Comparison of ENCODE assay signal across 1 cellular context in the genomic region with DNA sequence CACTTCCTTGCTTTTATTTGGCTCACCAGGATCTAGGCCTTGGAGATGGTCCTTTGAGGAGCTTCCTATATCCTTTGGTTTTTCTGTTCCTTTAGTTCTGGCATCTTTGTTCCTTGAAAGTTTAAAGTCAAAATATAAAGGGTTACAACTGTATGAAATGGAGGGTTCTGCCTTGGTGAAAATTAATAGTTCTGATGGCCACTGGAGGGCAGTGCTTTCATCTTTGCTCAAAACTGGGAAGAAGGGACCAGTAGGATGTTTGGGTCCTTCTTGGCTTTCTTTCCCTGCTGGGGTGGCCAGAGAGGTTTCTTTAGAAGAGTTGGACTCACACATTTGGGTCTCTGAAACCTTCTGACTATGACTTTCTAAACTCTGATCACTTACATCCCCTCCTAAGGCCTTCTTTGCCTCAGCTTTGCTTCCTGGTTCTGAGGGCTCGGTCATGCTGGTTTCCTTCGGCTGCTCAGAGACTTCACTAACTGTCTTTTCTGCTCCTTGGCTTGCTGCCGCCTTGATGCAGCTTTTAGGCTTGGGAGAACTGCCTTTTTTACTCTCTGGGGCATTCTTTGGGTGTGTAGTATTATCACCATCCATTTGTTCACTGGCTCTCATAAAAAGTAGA.
TF ChIP-seq lines count a peak whose summit lies in the region.

No MANE protein-coding gene starts in this region.

TF ChIP-seq in GM23338, 12 proteins besides CTCF, POLR2A, EP300 and RAD21 (continued from another document):
- TF ChIP-seq, protein P1, sequence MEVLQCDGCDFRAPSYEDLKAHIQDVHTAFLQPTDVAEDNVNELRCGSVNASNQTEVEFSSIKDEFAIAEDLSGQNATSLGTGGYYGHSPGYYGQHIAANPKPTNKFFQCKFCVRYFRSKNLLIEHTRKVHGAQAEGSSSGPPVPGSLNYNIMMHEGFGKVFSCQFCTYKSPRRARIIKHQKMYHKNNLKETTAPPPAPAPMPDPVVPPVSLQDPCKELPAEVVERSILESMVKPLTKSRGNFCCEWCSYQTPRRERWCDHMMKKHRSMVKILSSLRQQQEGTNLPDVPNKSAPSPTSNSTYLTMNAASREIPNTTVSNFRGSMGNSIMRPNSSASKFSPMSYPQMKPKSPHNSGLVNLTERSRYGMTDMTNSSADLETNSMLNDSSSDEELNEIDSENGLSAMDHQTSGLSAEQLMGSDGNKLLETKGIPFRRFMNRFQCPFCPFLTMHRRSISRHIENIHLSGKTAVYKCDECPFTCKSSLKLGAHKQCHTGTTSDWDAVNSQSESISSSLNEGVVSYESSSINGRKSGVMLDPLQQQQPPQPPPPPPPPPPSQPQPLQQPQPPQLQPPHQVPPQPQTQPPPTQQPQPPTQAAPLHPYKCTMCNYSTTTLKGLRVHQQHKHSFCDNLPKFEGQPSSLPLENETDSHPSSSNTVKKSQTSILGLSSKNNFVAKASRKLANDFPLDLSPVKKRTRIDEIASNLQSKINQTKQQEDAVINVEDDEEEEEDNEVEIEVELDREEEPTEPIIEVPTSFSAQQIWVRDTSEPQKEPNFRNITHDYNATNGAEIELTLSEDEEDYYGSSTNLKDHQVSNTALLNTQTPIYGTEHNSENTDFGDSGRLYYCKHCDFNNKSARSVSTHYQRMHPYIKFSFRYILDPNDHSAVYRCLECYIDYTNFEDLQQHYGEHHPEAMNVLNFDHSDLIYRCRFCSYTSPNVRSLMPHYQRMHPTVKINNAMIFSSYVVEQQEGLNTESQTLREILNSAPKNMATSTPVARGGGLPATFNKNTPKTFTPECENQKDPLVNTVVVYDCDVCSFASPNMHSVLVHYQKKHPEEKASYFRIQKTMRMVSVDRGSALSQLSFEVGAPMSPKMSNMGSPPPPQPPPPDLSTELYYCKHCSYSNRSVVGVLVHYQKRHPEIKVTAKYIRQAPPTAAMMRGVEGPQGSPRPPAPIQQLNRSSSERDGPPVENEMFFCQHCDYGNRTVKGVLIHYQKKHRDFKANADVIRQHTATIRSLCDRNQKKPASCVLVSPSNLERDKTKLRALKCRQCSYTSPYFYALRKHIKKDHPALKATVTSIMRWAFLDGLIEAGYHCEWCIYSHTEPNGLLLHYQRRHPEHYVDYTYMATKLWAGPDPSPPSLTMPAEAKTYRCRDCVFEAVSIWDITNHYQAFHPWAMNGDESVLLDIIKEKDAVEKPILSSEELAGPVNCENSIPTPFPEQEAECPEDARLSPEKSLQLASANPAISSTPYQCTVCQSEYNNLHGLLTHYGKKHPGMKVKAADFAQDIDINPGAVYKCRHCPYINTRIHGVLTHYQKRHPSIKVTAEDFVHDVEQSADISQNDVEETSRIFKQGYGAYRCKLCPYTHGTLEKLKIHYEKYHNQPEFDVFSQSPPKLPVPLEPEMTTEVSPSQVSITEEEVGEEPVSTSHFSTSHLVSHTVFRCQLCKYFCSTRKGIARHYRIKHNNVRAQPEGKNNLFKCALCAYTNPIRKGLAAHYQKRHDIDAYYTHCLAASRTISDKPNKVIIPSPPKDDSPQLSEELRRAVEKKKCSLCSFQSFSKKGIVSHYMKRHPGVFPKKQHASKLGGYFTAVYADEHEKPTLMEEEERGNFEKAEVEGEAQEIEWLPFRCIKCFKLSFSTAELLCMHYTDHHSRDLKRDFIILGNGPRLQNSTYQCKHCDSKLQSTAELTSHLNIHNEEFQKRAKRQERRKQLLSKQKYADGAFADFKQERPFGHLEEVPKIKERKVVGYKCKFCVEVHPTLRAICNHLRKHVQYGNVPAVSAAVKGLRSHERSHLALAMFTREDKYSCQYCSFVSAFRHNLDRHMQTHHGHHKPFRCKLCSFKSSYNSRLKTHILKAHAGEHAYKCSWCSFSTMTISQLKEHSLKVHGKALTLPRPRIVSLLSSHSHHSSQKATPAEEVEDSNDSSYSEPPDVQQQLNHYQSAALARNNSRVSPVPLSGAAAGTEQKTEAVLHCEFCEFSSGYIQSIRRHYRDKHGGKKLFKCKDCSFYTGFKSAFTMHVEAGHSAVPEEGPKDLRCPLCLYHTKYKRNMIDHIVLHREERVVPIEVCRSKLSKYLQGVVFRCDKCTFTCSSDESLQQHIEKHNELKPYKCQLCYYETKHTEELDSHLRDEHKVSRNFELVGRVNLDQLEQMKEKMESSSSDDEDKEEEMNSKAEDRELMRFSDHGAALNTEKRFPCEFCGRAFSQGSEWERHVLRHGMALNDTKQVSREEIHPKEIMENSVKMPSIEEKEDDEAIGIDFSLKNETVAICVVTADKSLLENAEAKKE (CRISPR knock-in tag; IDR thresholded peaks at IDR 0.05), result no peak
- TF ChIP-seq EZH2 (IDR thresholded peaks at IDR 0.05; ENCODE audit: low read depth, unreplicated experiment) (no peak), EZH2phosphoT487 (IDR thresholded peaks at IDR 0.05; ENCODE audit: unreplicated experiment) (no peak), JUNB (IDR thresholded peaks at IDR 0.05; ENCODE audit: unreplicated experiment) (no peak), NANOG (IDR thresholded peaks at IDR 0.05; ENCODE audit: borderline replicate concordance) (no peak), ZNF331 (CRISPR knock-in tag; IDR thresholded peaks at IDR 0.05; ENCODE audit: low read depth) (no peak), STAT1 (IDR thresholded peaks at IDR 0.05; ENCODE audit: unreplicated experiment) (no peak)
- TF ChIP-seq, protein P2, sequence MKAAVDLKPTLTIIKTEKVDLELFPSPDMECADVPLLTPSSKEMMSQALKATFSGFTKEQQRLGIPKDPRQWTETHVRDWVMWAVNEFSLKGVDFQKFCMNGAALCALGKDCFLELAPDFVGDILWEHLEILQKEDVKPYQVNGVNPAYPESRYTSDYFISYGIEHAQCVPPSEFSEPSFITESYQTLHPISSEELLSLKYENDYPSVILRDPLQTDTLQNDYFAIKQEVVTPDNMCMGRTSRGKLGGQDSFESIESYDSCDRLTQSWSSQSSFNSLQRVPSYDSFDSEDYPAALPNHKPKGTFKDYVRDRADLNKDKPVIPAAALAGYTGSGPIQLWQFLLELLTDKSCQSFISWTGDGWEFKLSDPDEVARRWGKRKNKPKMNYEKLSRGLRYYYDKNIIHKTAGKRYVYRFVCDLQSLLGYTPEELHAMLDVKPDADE (IDR thresholded peaks at IDR 0.05), result no peak
